ENCODE assay signal across 26 cellular contexts in the genomic region with DNA sequence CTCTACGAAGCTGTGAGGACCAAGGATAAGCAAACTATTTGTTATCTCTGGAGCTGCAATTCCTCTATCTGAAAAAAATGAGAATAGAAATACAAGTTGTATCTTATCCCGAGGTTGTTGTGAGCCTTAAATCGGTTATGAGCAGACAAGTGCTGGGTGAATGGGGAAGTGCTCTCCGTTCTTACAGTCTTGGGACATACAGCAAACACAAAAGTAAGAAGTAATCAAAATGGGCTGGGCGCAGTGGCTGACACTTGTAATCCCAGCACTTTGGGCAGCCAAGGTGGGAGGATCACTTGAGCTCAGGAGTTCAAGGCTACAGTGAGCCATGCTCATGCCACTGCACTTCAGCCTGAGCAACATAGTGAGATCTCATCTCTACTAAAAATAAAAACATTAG. TPM values are rescaled to one million over a fixed set of nuclear protein-coding genes. Genes with fewer than 3 reads are reported as not detected.
DNase-seq lines count a peak whose midpoint lies in the region; ATAC-seq, FAIRE-seq and TF ChIP-seq lines count a peak whose summit lies in the region.
"Had no signal": no experiment of that assay in that cellular context is flagged by ENCODE, and none has a peak within 500 bp of the region (broad histone marks: within the 10 kb centered on the region; RNA-seq: fewer than 3 reads in every experiment).

No MANE protein-coding gene starts in this region.

- H3K27me3 ChIP-seq in CD8-positive, alpha-beta memory T cell (ENCODE audit: insufficient read depth, low read length, poor library complexity, severe bottlenecking), result no peaks in the 10 kb centered on the region
- H3K27me3 ChIP-seq in esophagus muscularis mucosa (peaks cover 0 to 3% (median 0%) of the 10 kb centered on the region in 4 donors), pancreas (no peaks in the 10 kb centered on the region)
- H3K27me3 ChIP-seq: transverse colon had no signal

- peak overlapping the region; percentile 32 for H3K4me3 Mint-ChIP-seq in T-helper 1 cell treated with Interleukin-12 subunit alpha and Interleukin-12 subunit beta and Interleukin-4 antibody, amounts not matched to agents 30 μg/mL and 1 μg/mL, for 36 hours
- H3K4me3 Mint-ChIP-seq in CD8-positive, alpha-beta memory T cell, result peak overlapping the region in 6 of 7 donors; percentile 13 to 53 (median 25)
- H3K4me3 Mint-ChIP-seq in T-helper 17 cell, result peak overlapping the region; percentile 45
- H3K4me3 Mint-ChIP-seq: activated T-cell treated with anti-CD3 and anti-CD28 coated beads, Interleukin-2, amount 50 U/mL, for 4 hours; stimulated activated memory B cell treated with anti-CD40 and anti-IgM and Interleukin-4, amounts not matched to agents 10 μg/mL and 1 μg/mL and 100 μg/mL, for 72 hours had no signal

- DNase-seq in T-helper 1 cell (no peak), T-helper 17 cell (no peak), esophagus muscularis mucosa (ENCODE audit: extremely low spot score) (peak; percentile 81), pancreas (no peak), NCI-H748 (lab: John Stamatoyannopoulos, UW; ENCODE audit: unreplicated experiment) (no peak)
- DNase-seq in CD8-positive, alpha-beta memory T cell, result no peak
- DNase-seq: activated CD4-positive, CD25-positive, alpha-beta regulatory T cell treated with anti-CD3 and anti-CD28 coated beads, Interleukin-2, amount 50 U/mL, for 72 hours; activated T-cell treated with anti-CD3 and anti-CD28 coated beads, Interleukin-2, amount 50 U/mL, for 4 hours; aorta; C1 segment of cervical spinal cord; HCEC 1CT; kidney; mesenchymal stem cell; NCI-H1105 treated with DMSO at 0.1 percent for 48 hours; NCI-H2171; transverse colon had no signal

- no peaks in the 10 kb centered on the region for H3K9me3 ChIP-seq in CD8-positive, alpha-beta memory T cell (ENCODE audit: low read length)
- peaks cover 2% of the 10 kb centered on the region for H3K9me3 ChIP-seq in T-helper 17 cell (ENCODE audit: control insufficient read depth, low read length, poor library complexity, severe bottlenecking)
- H3K9me3 ChIP-seq in esophagus muscularis mucosa, result no peaks in the 10 kb centered on the region
- H3K9me3 ChIP-seq in pancreas, result no peaks in the 10 kb centered on the region
- H3K9me3 ChIP-seq: transverse colon had no signal

- H3K27ac Mint-ChIP-seq in T-helper 1 cell treated with Interleukin-12 subunit alpha and Interleukin-12 subunit beta and Interleukin-4 antibody, amounts not matched to agents 30 μg/mL and 1 μg/mL, for 36 hours, result peak overlapping the region; percentile 94
- H3K27ac Mint-ChIP-seq in CD8-positive, alpha-beta memory T cell, result peak overlapping the region; percentile 82 to 98 (median 88)
- peak overlapping the region; percentile 74 for H3K27ac Mint-ChIP-seq in T-helper 17 cell
- H3K27ac Mint-ChIP-seq: stimulated activated memory B cell treated with anti-CD40 and anti-IgM and Interleukin-4, amounts not matched to agents 10 μg/mL and 1 μg/mL and 100 μg/mL, for 72 hours had no signal

- 84% methylated on average over 5 of the region's 5 CpGs for WGBS in esophagus muscularis mucosa
- WGBS in pancreas, 2 donors, result 70 to 81% methylated on average over 5 of the region's 5 CpGs

- POLR2A ChIA-PET in CD8-positive, alpha-beta memory T cell (lab: Charles Lee), result interaction anchor here (0.9 to 1.0 kb wide), 2 partner anchors 31 to 41 kb away, joined by 3 to 4 read pairs; a partner anchor contains a TSS

- TF ChIP-seq CTCF in esophagus muscularis mucosa (IDR thresholded peaks at IDR 0.05) (no peak), pancreas (IDR thresholded peaks at IDR 0.05) (no peak)

- no peak for TF ChIP-seq EP300 in esophagus muscularis mucosa (IDR thresholded peaks at IDR 0.05)

- H3K36me3 Mint-ChIP-seq in T-helper 1 cell treated with Interleukin-12 subunit alpha and Interleukin-12 subunit beta and Interleukin-4 antibody, amounts not matched to agents 30 μg/mL and 1 μg/mL, for 36 hours (ENCODE audit: low read depth), result peaks cover 84% of the 10 kb centered on the region
- H3K36me3 Mint-ChIP-seq in CD8-positive, alpha-beta memory T cell, result peaks cover 49 to 95% (median 54%) of the 10 kb centered on the region in 3 donors
- H3K36me3 Mint-ChIP-seq in T-helper 17 cell (ENCODE audit: low read depth), result peaks cover 21% of the 10 kb centered on the region
- H3K36me3 Mint-ChIP-seq: stimulated activated memory B cell treated with anti-CD40 and anti-IgM and Interleukin-4, amounts not matched to agents 10 μg/mL and 1 μg/mL and 100 μg/mL, for 72 hours had no signal

- H3K27me3 Mint-ChIP-seq in T-helper 1 cell treated with Interleukin-12 subunit alpha and Interleukin-12 subunit beta and Interleukin-4 antibody, amounts not matched to agents 30 μg/mL and 1 μg/mL, for 36 hours (ENCODE audit: low read depth), result no peaks in the 10 kb centered on the region
- H3K27me3 Mint-ChIP-seq in CD8-positive, alpha-beta memory T cell, result no peaks in the 10 kb centered on the region
- no peaks in the 10 kb centered on the region for H3K27me3 Mint-ChIP-seq in T-helper 17 cell
- H3K27me3 Mint-ChIP-seq: stimulated activated memory B cell treated with anti-CD40 and anti-IgM and Interleukin-4, amounts not matched to agents 10 μg/mL and 1 μg/mL and 100 μg/mL, for 72 hours had no signal

- peaks cover 83% of the 10 kb centered on the region for H3K4me1 Mint-ChIP-seq in T-helper 1 cell treated with Interleukin-12 subunit alpha and Interleukin-12 subunit beta and Interleukin-4 antibody, amounts not matched to agents 30 μg/mL and 1 μg/mL, for 36 hours (ENCODE audit: low read depth)
- H3K4me1 Mint-ChIP-seq in CD8-positive, alpha-beta memory T cell, result peaks cover 83 to 97% (median 96%) of the 10 kb centered on the region in 3 donors
- H3K4me1 Mint-ChIP-seq in T-helper 17 cell, result peaks cover 59% of the 10 kb centered on the region

- no peak overlapping the region for H3K27ac ChIP-seq in CD8-positive, alpha-beta memory T cell (ENCODE audit: low read depth, low read length)
- no peak overlapping the region for H3K27ac ChIP-seq in esophagus muscularis mucosa (replicated peaks in 1 of 4)
- H3K27ac ChIP-seq in pancreas, result no peak overlapping the region
- H3K27ac ChIP-seq: transverse colon had no signal

- no peak for TF ChIP-seq POLR2A in esophagus muscularis mucosa (IDR thresholded peaks at IDR 0.05; ENCODE audit: low read depth)

- intact Hi-C loops in esophagus muscularis mucosa (cut with DNase I), result no loop called here
- intact Hi-C loops in pancreas (cut with DNase I), result no loop called here

- H3K36me3 ChIP-seq in CD8-positive, alpha-beta memory T cell (ENCODE audit: insufficient read depth, low read length), result peaks cover 70% of the 10 kb centered on the region
- H3K36me3 ChIP-seq in esophagus muscularis mucosa (no peaks in the 10 kb centered on the region), pancreas (no peaks in the 10 kb centered on the region)
- H3K36me3 ChIP-seq: transverse colon had no signal

- no peaks in the 10 kb centered on the region for H3K9me3 Mint-ChIP-seq in T-helper 1 cell treated with Interleukin-12 subunit alpha and Interleukin-12 subunit beta and Interleukin-4 antibody, amounts not matched to agents 30 μg/mL and 1 μg/mL, for 36 hours
- H3K9me3 Mint-ChIP-seq in CD8-positive, alpha-beta memory T cell, result no peaks in the 10 kb centered on the region
- H3K9me3 Mint-ChIP-seq: activated T-cell treated with anti-CD3 and anti-CD28 coated beads, Interleukin-2, amount 50 U/mL, for 4 hours; stimulated activated memory B cell treated with anti-CD40 and anti-IgM and Interleukin-4, amounts not matched to agents 10 μg/mL and 1 μg/mL and 100 μg/mL, for 72 hours had no signal

- ATAC-seq in T-helper 17 cell (no peak), pancreas (no peak), GM18519 (IDR thresholded peaks at IDR 0.05; ENCODE audit: low FRiP score, unreplicated experiment) (no peak)
- ATAC-seq: activated T-cell treated with anti-CD3 and anti-CD28 coated beads, Interleukin-2, amount 50 U/mL, for 4 hours; stimulated activated memory B cell treated with anti-CD40 and anti-IgM and Interleukin-4, amounts not matched to agents 10 μg/mL and 1 μg/mL and 100 μg/mL, for 72 hours had no signal

- no peak for FAIRE-seq in pancreas (lab: Jason Lieb, UNC)
- FAIRE-seq: A204.1, GM19239, kidney had no signal

- CTCF ChIA-PET in CD8-positive, alpha-beta memory T cell (lab: Charles Lee), result interaction anchor here (0.9 to 1.2 kb wide), 2 partner anchors 45 to 58 kb away, joined by 3 to 4 read pairs; no protein-coding TSS in a partner anchor

- H3K4me3 ChIP-seq in CD8-positive, alpha-beta memory T cell (ENCODE audit: low read length), result no peak overlapping the region
- H3K4me3 ChIP-seq in esophagus muscularis mucosa (no peak overlapping the region), pancreas (no peak overlapping the region)
- H3K4me3 ChIP-seq: transverse colon had no signal

- H3K4me1 ChIP-seq in CD8-positive, alpha-beta memory T cell (ENCODE audit: insufficient read depth, low read length), result peaks cover 95% of the 10 kb centered on the region
- H3K4me1 ChIP-seq in esophagus muscularis mucosa (no peaks in the 10 kb centered on the region), pancreas (no peaks in the 10 kb centered on the region)
- H3K4me1 ChIP-seq: transverse colon had no signal

RNA-seq across cellular contexts. Expression of a gene that starts 31.7 kb away (rescaled TPM):
- total RNA-seq in CD8-positive, alpha-beta memory T cell, result 100 to 1,000 TPM; 150 to 162 TPM
- polyA plus RNA-seq in CD8-positive, alpha-beta memory T cell, result 129 TPM
- 100 to 1,000 TPM; 235 to 319 TPM for total RNA-seq in T-helper 17 cell
- total RNA-seq in esophagus muscularis mucosa, result 1 to 10 TPM in 3 of 4 donors, under 1 TPM in 1; 0.80 to 6.3 (median 1.6) TPM
- total RNA-seq in pancreas, result 1 to 10 TPM in 1 of 6 donors, under 1 TPM in 5; 0.43 to 1.3 (median 0.80) TPM
- under 1 TPM; 0.26 to 0.30 TPM for polyA plus RNA-seq in pancreas
- total RNA-seq: pulmonary artery endothelial cell, RPMI7951 had no signal
- polyA plus RNA-seq: neural cell had no signal

RNA-seq across cellular contexts. Expression of a gene that starts 46.2 kb away (rescaled TPM):
- under 1 TPM; 0.29 to 0.50 TPM for total RNA-seq in CD8-positive, alpha-beta memory T cell
- not detected for polyA plus RNA-seq in CD8-positive, alpha-beta memory T cell
- not detected for total RNA-seq in T-helper 17 cell
- total RNA-seq in esophagus muscularis mucosa, result not detected
- not detected for total RNA-seq in pancreas
- not detected for polyA plus RNA-seq in pancreas
- total RNA-seq: aorta; cerebellum; kidney; pulmonary artery endothelial cell; RPMI7951; T-helper 1 cell treated with Interleukin-12 subunit alpha and Interleukin-12 subunit beta and Interleukin-4 antibody, amounts not matched to agents 30 ng/mL and 1 ng/mL, for 36 hours; transverse colon had no signal
- polyA plus RNA-seq: aorta, neural cell had no signal

RNA-seq across cellular contexts. Expression of a gene that starts 53.6 kb away (rescaled TPM):
- 100 to 1,000 TPM; 239 to 259 TPM for total RNA-seq in CD8-positive, alpha-beta memory T cell
- 534 TPM for polyA plus RNA-seq in CD8-positive, alpha-beta memory T cell
- total RNA-seq in T-helper 17 cell (100 to 1,000 TPM; 363 to 389 TPM), esophagus muscularis mucosa (10 to 100 TPM; 12.6 to 24.9 (median 14.6) TPM), pancreas (10 to 100 TPM in 4 of 6 donors, 1 to 10 TPM in 2; 7.6 to 17.8 (median 10.2) TPM)
- polyA plus RNA-seq in pancreas, result 10 to 100 TPM; 14.4 to 19.6 TPM

Comparison
In these comparisons a context has a peak if more than half of its experiments do, and no peak if none do; other contexts are left out.
1. RNA of a gene that starts 31.7 kb away (total RNA-seq): 235 to 319 TPM in T-helper 17 cell and 150 to 162 TPM in CD8-positive, alpha-beta memory T cell; 0.80 to 6.3 TPM in esophagus muscularis mucosa and 0.43 to 1.3 TPM in pancreas; every median in the first group is over 10 times any median in the second.
2. RNA of a gene that starts 53.6 kb away (total RNA-seq): 363 to 389 TPM in T-helper 17 cell and 239 to 259 TPM in CD8-positive, alpha-beta memory T cell; 12.6 to 24.9 TPM in esophagus muscularis mucosa and 7.6 to 17.8 TPM in pancreas; every median in the first group is over 4 times any median in the second.
3. Peak in every context shown above with its lines, with median percentiles within 50 percentile points of each other: H3K27ac Mint-ChIP-seq and H3K4me3 Mint-ChIP-seq.